Comparison of ENCODE assay signal across 20 cellular contexts in genomic region chr12:32235251-32235650, GRCh38.
A peak's percentile ranks its signal among the peaks of the same experiment; 100 is the strongest.
DNase-seq lines count a peak whose midpoint lies in the region; TF ChIP-seq lines count a peak whose summit lies in the region.
"Had no signal": no experiment of that assay in that cellular context is flagged by ENCODE, and none has a peak within 500 bp of the region (broad histone marks: within the 10 kb centered on the region; RNA-seq: fewer than 3 reads in every experiment).

No MANE protein-coding gene starts in this region.

- H3K27ac ChIP-seq in OCI-LY7 (ENCODE audit: low read depth, low read length, poor library complexity, severe bottlenecking) (peak overlapping the region; percentile 35), neural progenitor cell (no peak overlapping the region), mesenchymal stem cell (ENCODE audit: low read length, poor library complexity, severe bottlenecking) (no peak overlapping the region), SJCRH30 (no peak overlapping the region), H9 (ENCODE audit: insufficient read length, low read depth, low read length) (no peak overlapping the region)
- H3K27ac ChIP-seq: BLaER1, C4-2B had no signal

- H3K4me1 ChIP-seq in OCI-LY7 (ENCODE audit: insufficient read depth, low read length, poor library complexity, severe bottlenecking) (peaks cover 31% of the 10 kb centered on the region), neural progenitor cell (no peaks in the 10 kb centered on the region), mesenchymal stem cell (ENCODE audit: control insufficient read depth, insufficient read depth, low read depth, low read length) (peaks cover 4% of the 10 kb centered on the region), SJCRH30 (no peaks in the 10 kb centered on the region), H9 (ENCODE audit: insufficient read depth, low read length) (0 out of 2 replicates have a peak, but pooled peaks cover 1% of the 10 kb centered on the region)

- H3K4me3 ChIP-seq in OCI-LY7 (ENCODE audit: low read depth, low read length, poor library complexity, severe bottlenecking): no peak overlapping the region
- no peak overlapping the region for H3K4me3 ChIP-seq in neural progenitor cell
- H3K4me3 ChIP-seq in mesenchymal stem cell (ENCODE audit: insufficient read depth in 1 of 2, low read depth in 1 of 2, low read length in 2 of 2): no peak overlapping the region
- no peak overlapping the region for H3K4me3 ChIP-seq in SJCRH30
- H3K4me3 ChIP-seq: BLaER1 had no signal

- H3K9me2 ChIP-seq in OCI-LY7 (ENCODE audit: insufficient read depth, low read length): no peaks in the 10 kb centered on the region

- POLR2A ChIA-PET in OCI-LY7 (lab: Charles Lee): interaction anchor here (0.9 to 1.8 kb wide), 2 partner anchors 9 to 10 kb away, joined by 3 to 15 read pairs; no protein-coding TSS in a partner anchor

- peaks cover 22% of the 10 kb centered on the region for H3K36me3 Mint-ChIP-seq in neural progenitor cell
- H3K36me3 Mint-ChIP-seq in H9 (ENCODE audit: insufficient read depth in 1 of 3, low read depth in 3 of 3): peaks cover 20 to 32% (median 28%) of the 10 kb centered on the region in 3 experiments; a peak in 6 of 7 replicates

- CTCF ChIA-PET in OCI-LY7 (lab: Charles Lee; ENCODE audit: unreplicated experiment): no interaction called here

- H3K79me2 ChIP-seq in OCI-LY7 (ENCODE audit: insufficient read depth, low read depth, low read length) (peaks cover 14% of the 10 kb centered on the region; the same call in 1 of the 2 replicates), neural progenitor cell (ENCODE audit: low read depth) (peaks cover 5% of the 10 kb centered on the region), H9 (ENCODE audit: insufficient read depth, low read length) (no peaks in the 10 kb centered on the region)

- no peaks in the 10 kb centered on the region for H3K23me2 ChIP-seq in H9 (ENCODE audit: insufficient read length, low read depth, low read length, poor library complexity, severe bottlenecking)

- peak overlapping the region; percentile 11 for H3K27ac Mint-ChIP-seq in neural progenitor cell
- H3K27ac Mint-ChIP-seq in H9: no peak overlapping the region
- H3K27ac Mint-ChIP-seq: B cell; CD4-positive, alpha-beta T cell; CD8-positive, alpha-beta memory T cell had no signal

- H3K23ac ChIP-seq in mesenchymal stem cell (ENCODE audit: low read length in 2 of 2) (no peak overlapping the region), H9 (ENCODE audit: insufficient read length, low read depth, low read length) (no peak overlapping the region)

- no peaks in the 10 kb centered on the region for H3K27me3 Mint-ChIP-seq in neural progenitor cell (ENCODE audit: insufficient read depth, low read depth)
- no peaks in the 10 kb centered on the region for H3K27me3 Mint-ChIP-seq in H9 (ENCODE audit: low read depth)
- H3K27me3 Mint-ChIP-seq: B cell; CD4-positive, alpha-beta T cell; CD8-positive, alpha-beta memory T cell had no signal

- H2BK15ac ChIP-seq in mesenchymal stem cell (ENCODE audit: low read depth, poor library complexity, severe bottlenecking) (no peak overlapping the region), H9 (ENCODE audit: low read depth, low read length) (no peak overlapping the region)

- H2BK20ac ChIP-seq in H9 (ENCODE audit: low read depth, low read length, poor library complexity, severe bottlenecking): no peak overlapping the region

- H4K5ac ChIP-seq in H9 (ENCODE audit: insufficient read length, low read depth, low read length): no peak overlapping the region

- H3T11ph ChIP-seq in H9 (ENCODE audit: low read length): no peak overlapping the region

- H3K9me3 ChIP-seq in OCI-LY7 (ENCODE audit: low read length) (peaks cover 8% of the 10 kb centered on the region; the same call in 1 of the 2 replicates), neural progenitor cell (ENCODE audit: low read depth) (no peaks in the 10 kb centered on the region), mesenchymal stem cell (ENCODE audit: control insufficient read depth, low read length) (peaks cover 8% of the 10 kb centered on the region), SJCRH30 (replicated peaks) (no peaks in the 10 kb centered on the region), H9 (ENCODE audit: control insufficient read depth, low read depth, low read length) (no peaks in the 10 kb centered on the region)

- H3K14ac ChIP-seq in mesenchymal stem cell (ENCODE audit: low read length in 2 of 2): no peak overlapping the region
- no peak overlapping the region for H3K14ac ChIP-seq in H9 (ENCODE audit: insufficient read depth, low read length)

- H3K4me3 Mint-ChIP-seq in neural progenitor cell (no peak overlapping the region), H9 (no peak overlapping the region)
- H3K4me3 Mint-ChIP-seq: B cell; CD4-positive, alpha-beta T cell; CD8-positive, alpha-beta memory T cell had no signal

- H3K4me1 Mint-ChIP-seq in neural progenitor cell (peaks cover 1% of the 10 kb centered on the region), H9 (peaks cover under 1 to 5% of the 10 kb centered on the region in 2 experiments; a peak in 2 of 4 replicates)
- H3K4me1 Mint-ChIP-seq: B cell; CD8-positive, alpha-beta memory T cell had no signal

- no peak overlapping the region for H3K9ac ChIP-seq in neural progenitor cell
- no peak overlapping the region for H3K9ac ChIP-seq in mesenchymal stem cell (ENCODE audit: low read length)
- no peak overlapping the region for H3K9ac ChIP-seq in H9 (ENCODE audit: extremely low read depth, insufficient read length, low read length)
- H3K9ac ChIP-seq: BLaER1 had no signal

- no CpG with 5 or more reads among the region's 2 CpGs for WGBS in mesenchymal stem cell
- WGBS in H9 (ENCODE audit: extremely low coverage, insufficient read length, low lambda C conversion rate): no CpG with 5 or more reads among the region's 2 CpGs

- H4K91ac ChIP-seq in mesenchymal stem cell (ENCODE audit: low read length) (no peak overlapping the region), H9 (ENCODE audit: insufficient read length, low read depth, low read length) (no peak overlapping the region)

- no peak overlapping the region for H2BK12ac ChIP-seq in mesenchymal stem cell (ENCODE audit: low read length in 2 of 2)
- H2BK12ac ChIP-seq in H9 (ENCODE audit: insufficient read length, low read depth, low read length): no peak overlapping the region

- no peaks in the 10 kb centered on the region for H3F3A ChIP-seq in neural progenitor cell (ENCODE audit: low read depth)

- no peaks in the 10 kb centered on the region for H4K20me1 ChIP-seq in OCI-LY7 (ENCODE audit: insufficient read depth, low read length)
- no peaks in the 10 kb centered on the region for H4K20me1 ChIP-seq in neural progenitor cell (ENCODE audit: low read depth)
- H4K20me1 ChIP-seq in H9 (ENCODE audit: control insufficient read depth, insufficient read depth, insufficient read length): no peaks in the 10 kb centered on the region
- H4K20me1 ChIP-seq: BLaER1 had no signal

- peaks cover 20% of the 10 kb centered on the region for H3K79me1 ChIP-seq in mesenchymal stem cell (replicated peaks; ENCODE audit: low read length, poor library complexity, severe bottlenecking)
- H3K79me1 ChIP-seq in H9 (ENCODE audit: insufficient read depth, low read depth, low read length, poor library complexity, severe bottlenecking): no peaks in the 10 kb centered on the region

- intact Hi-C loops in OCI-LY7 (cut with micrococcal nuclease; ENCODE audit: unreplicated experiment): no loop called here

- no peak overlapping the region for H3K56ac ChIP-seq in H9 (ENCODE audit: insufficient read length, low read depth, low read length)

- no peak overlapping the region for H3K18ac ChIP-seq in mesenchymal stem cell (ENCODE audit: low read depth in 1 of 2, low read length in 2 of 2)
- H3K18ac ChIP-seq in H9 (ENCODE audit: insufficient read length, low read depth, low read length): no peak overlapping the region

- H3K9me3 Mint-ChIP-seq in neural progenitor cell (peaks cover 15% of the 10 kb centered on the region), H9 (peaks cover 12 to 13% of the 10 kb centered on the region in 2 experiments)

- DNase-seq in COLO829 (ENCODE audit: low spot score) (peak; percentile 30), OCI-LY7 (ENCODE audit: low spot score) (peak; percentile 52), foreskin melanocyte (peak; percentile 61), neural progenitor cell (ENCODE audit: low spot score) (no peak), mesenchymal stem cell (no peak), GM19240 (ENCODE audit: insufficient read length, low spot score) (no peak), SJCRH30 (no peak), H9 (no peak)
- DNase-seq: Calu3; CD4-positive, alpha-beta T cell; CD8-positive, alpha-beta memory T cell; COR-L47; DMS53; DMS79 treated with DMSO at 0.1 percent for 48 hours; GF-D8; GOT3; HCEC 1CT had no signal

- H2AK5ac ChIP-seq in mesenchymal stem cell (ENCODE audit: low read length, severe bottlenecking): no peak overlapping the region
- H2AK5ac ChIP-seq in H9 (ENCODE audit: insufficient read length, low read length): no peak overlapping the region

- H2BK5ac ChIP-seq in mesenchymal stem cell (ENCODE audit: low read depth, low read length, poor library complexity, severe bottlenecking): no peak overlapping the region
- no peak overlapping the region for H2BK5ac ChIP-seq in H9 (ENCODE audit: insufficient read length, low read length)

- H4K8ac ChIP-seq in mesenchymal stem cell (ENCODE audit: low read length) (no peak overlapping the region), H9 (replicated peaks; ENCODE audit: insufficient read length, low read depth, low read length) (no peak overlapping the region)

- H3K4ac ChIP-seq in mesenchymal stem cell (ENCODE audit: low read depth in 1 of 2, low read length in 2 of 2) (no peak overlapping the region), H9 (ENCODE audit: low read depth, low read length) (no peak overlapping the region)

- peaks cover 25% of the 10 kb centered on the region for H3K36me3 ChIP-seq in OCI-LY7 (ENCODE audit: insufficient read depth, low read length)
- no peaks in the 10 kb centered on the region for H3K36me3 ChIP-seq in neural progenitor cell
- peaks cover 3 to 5% of the 10 kb centered on the region in 2 experiments for H3K36me3 ChIP-seq in mesenchymal stem cell (ENCODE audit: control insufficient read depth in 1 of 2, insufficient read depth in 2 of 2, low read depth in 1 of 2, low read length in 2 of 2)
- no peaks in the 10 kb centered on the region for H3K36me3 ChIP-seq in SJCRH30

- H3K4me2 ChIP-seq in OCI-LY7 (ENCODE audit: low read length) (peak overlapping the region; percentile 24; the same call in 1 of the 2 replicates), neural progenitor cell (no peak overlapping the region), mesenchymal stem cell (ENCODE audit: low read length, poor library complexity, severe bottlenecking) (no peak overlapping the region), H9 (ENCODE audit: insufficient read depth, insufficient read length, low read length) (no peak overlapping the region)
- H3K4me2 ChIP-seq: BLaER1 had no signal

- no peak overlapping the region for H2BK120ac ChIP-seq in mesenchymal stem cell (ENCODE audit: low read depth, low read length)
- no peak overlapping the region for H2BK120ac ChIP-seq in H9 (ENCODE audit: low read depth, low read length, poor library complexity, severe bottlenecking)

- TF ChIP-seq CTCF in OCI-LY7 (conservative IDR thresholded peaks at IDR 0.05; ENCODE audit: low read length) (no peak), neural progenitor cell (IDR thresholded peaks at IDR 0.05) (no peak), H9 (conservative IDR thresholded peaks at IDR 0.05) (no peak)

- no peaks in the 10 kb centered on the region for H3K27me3 ChIP-seq in neural progenitor cell
- H3K27me3 ChIP-seq in mesenchymal stem cell (ENCODE audit: control insufficient read depth in 1 of 2, insufficient read depth in 1 of 2, low read length in 2 of 2): no peaks in the 10 kb centered on the region
- H3K27me3 ChIP-seq in SJCRH30: no peaks in the 10 kb centered on the region
- no peaks in the 10 kb centered on the region for H3K27me3 ChIP-seq in H9 (ENCODE audit: insufficient read depth, low read length)
- H3K27me3 ChIP-seq: BLaER1 had no signal

- no TSS peak for BruUV-seq in OCI-LY7 (replicated peaks; lab: Mats Ljungman, UMichigan)

- no peak overlapping the region for H2AFZ ChIP-seq in OCI-LY7 (ENCODE audit: low read length)
- no peak overlapping the region for H2AFZ ChIP-seq in neural progenitor cell (replicated peaks)
- no peak overlapping the region for H2AFZ ChIP-seq in mesenchymal stem cell (ENCODE audit: low read depth, low read length)
- H2AFZ ChIP-seq in H9 (ENCODE audit: low read length): no peak overlapping the region

Comparison
In these comparisons a context has a peak if more than half of its experiments do, and no peak if none do; other contexts are left out.
1. DNase-seq: peak in COLO829 (single experiment), OCI-LY7 (single experiment) and foreskin melanocyte (single experiment); none in neural progenitor cell (single experiment), mesenchymal stem cell (single experiment), GM19240 (single experiment), SJCRH30 (0 of 2) and H9 (single experiment).